In the genomic region with DNA sequence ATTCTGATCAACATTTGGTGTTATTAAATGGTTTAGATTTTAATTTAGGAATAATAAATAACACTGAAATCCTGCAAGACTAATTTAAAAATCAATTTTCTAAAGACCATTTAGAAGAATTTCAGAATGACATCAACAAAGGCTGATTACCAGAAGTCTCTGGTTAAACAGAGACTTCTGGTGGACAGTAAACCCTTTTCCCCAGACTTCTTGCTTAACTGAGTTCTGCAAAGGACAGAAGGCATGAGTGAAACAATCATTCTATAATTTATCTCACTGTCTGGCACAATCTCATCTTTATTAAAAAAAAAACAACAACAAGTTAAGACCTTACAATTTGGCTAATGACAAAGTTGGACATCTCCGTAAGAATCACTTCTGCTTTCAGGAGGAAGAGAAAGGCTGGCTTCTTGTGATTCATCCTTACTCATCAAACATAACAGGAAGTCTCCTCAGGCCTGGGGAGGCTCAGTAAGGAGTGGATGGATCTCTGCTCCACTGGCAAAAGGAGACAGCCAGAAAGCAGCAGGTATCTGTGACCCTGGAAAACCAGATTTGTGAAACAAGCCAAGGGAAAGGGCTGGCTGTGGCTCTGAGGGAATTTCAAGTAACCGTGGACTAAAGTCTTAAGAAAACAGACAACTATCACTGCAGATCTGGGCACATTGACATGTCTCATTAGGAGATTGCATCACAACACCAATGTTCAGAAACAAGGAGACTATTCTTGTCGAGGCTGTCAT, we compare ENCODE assay signal across 8 cellular contexts. TPM values are rescaled to one million over a fixed set of nuclear protein-coding genes. Genes with fewer than 3 reads are reported as not detected.
DNase-seq lines count a peak whose midpoint lies in the region; ATAC-seq, FAIRE-seq and TF ChIP-seq lines count a peak whose summit lies in the region.

No MANE protein-coding gene starts in this region.

- H3K9me3 ChIP-seq in AG04450 (ENCODE audit: control insufficient read depth, insufficient read depth, low read length): no peaks in the 10 kb centered on the region
- no peaks in the 10 kb centered on the region for H3K9me3 ChIP-seq in colonic mucosa
- no peaks in the 10 kb centered on the region for H3K9me3 ChIP-seq in mucosa of descending colon

- TF ChIP-seq CTCF in AG04450 (IDR thresholded peaks at IDR 0.05; ENCODE audit: low read depth, low read length) (no peak), colonic mucosa (IDR thresholded peaks at IDR 0.05) (no peak), mucosa of descending colon (IDR thresholded peaks at IDR 0.05) (no peak)

- POLR2A ChIA-PET in AG04450 (lab: Yijun Ruan, JAX): no interaction called here

- H3K36me3 ChIP-seq in colonic mucosa (no peaks in the 10 kb centered on the region), mucosa of descending colon (ENCODE audit: low read depth) (no peaks in the 10 kb centered on the region)

- DNase-seq in AG04450 (ENCODE audit: low read depth, low spot score): peak; percentile 55
- peak; percentile 94 for DNase-seq in SKM-1 treated with dmso at 0.1 percent for 144 hours (lab: John Stamatoyannopoulos, UW; ENCODE audit: unreplicated experiment)
- DNase-seq in colonic mucosa: no peak
- DNase-seq in mucosa of descending colon: peak in 1 of 3 donors; percentile 45
- DNase-seq in urothelium cell line (ENCODE audit: low spot score): peak; percentile 76
- no peak for DNase-seq in posterior cingulate gyrus

- no peak overlapping the region for H3K9ac ChIP-seq in colonic mucosa (ENCODE audit: low read depth in 2 of 2, low read length in 2 of 2)

- H3K4me1 ChIP-seq in colonic mucosa (no peaks in the 10 kb centered on the region), mucosa of descending colon (ENCODE audit: low read depth) (peaks cover 3% of the 10 kb centered on the region)

- H3K27ac ChIP-seq in AG04450 (ENCODE audit: low read depth, low read length): peak overlapping the region; percentile 94
- peak overlapping the region; percentile 59 for H3K27ac ChIP-seq in colonic mucosa

- no peaks in the 10 kb centered on the region for H3K27me3 ChIP-seq in AG04450 (ENCODE audit: control insufficient read depth, insufficient read depth, low read length)
- no peaks in the 10 kb centered on the region for H3K27me3 ChIP-seq in colonic mucosa

- H3K4me3 ChIP-seq in AG04450 (ENCODE audit: low read depth, low read length): peak overlapping the region; percentile 20
- H3K4me3 ChIP-seq in colonic mucosa: no peak overlapping the region
- no peak overlapping the region for H3K4me3 ChIP-seq in mucosa of descending colon

- CTCF ChIA-PET in AG04450 (lab: Charles Lee): interaction anchor here (0.6 to 4.1 kb wide), 3 partner anchors 19 to 97 kb away, joined by 3 to 49 read pairs (median 3); no protein-coding TSS in a partner anchor

- FAIRE-seq in urothelium cell line (lab: Jason Lieb, UNC): peak; percentile 91

- ATAC-seq in GM19023 (IDR thresholded peaks at IDR 0.05; ENCODE audit: unreplicated experiment) (peak; percentile 43), HG03354 (IDR thresholded peaks at IDR 0.05; ENCODE audit: poor library complexity, severe bottlenecking, unreplicated experiment) (peak; percentile 65), mucosa of descending colon (peak; percentile 88)

- intact Hi-C loops in colonic mucosa (cut with DNase I): loop anchor here (5.0 kb wide), 1 partner anchor 100 kb away; no protein-coding TSS in a partner anchor
- intact Hi-C loops in mucosa of descending colon (cut with DNase I, micrococcal nuclease): loop anchor here in 1 of 2 donors (5.0 kb wide), 1 partner anchor 100 kb away; no protein-coding TSS in a partner anchor
- intact Hi-C loops in posterior cingulate gyrus (cut with DNase I): loop anchor here (5.0 kb wide), 1 partner anchor 100 kb away; no protein-coding TSS in a partner anchor

RNA-seq across cellular contexts. Expression of gene TLR6, which starts 0.9 kb away (rescaled TPM):
- 2.8 and 3.7 TPM in 2 replicates for polyA plus RNA-seq in AG04450 (2011; rRNA removed)
- 3.4 and 5.4 TPM in 2 replicates for polyA minus RNA-seq in AG04450 (2011; rRNA and poly(A)+ RNA removed)
- 1 to 10 TPM in 1 of 2 donors, under 1 TPM in 1; 0.44 to 2.2 TPM for total RNA-seq in colonic mucosa
- total RNA-seq in mucosa of descending colon: 1 to 10 TPM; 1.3 to 3.6 (median 2.3) TPM

RNA-seq across cellular contexts. Expression of gene FAM114A1, which starts 10.1 kb away (rescaled TPM):
- polyA plus RNA-seq in AG04450 (2011; rRNA removed): 258 and 303 TPM in 2 replicates
- polyA minus RNA-seq in AG04450 (2011; rRNA and poly(A)+ RNA removed): 487 and 548 TPM in 2 replicates
- total RNA-seq in colonic mucosa: 10 to 100 TPM; 76.3 to 88.3 TPM
- 10 to 100 TPM; 59.1 to 94.7 (median 62.5) TPM for total RNA-seq in mucosa of descending colon

RNA-seq across cellular contexts. Expression of gene TLR1, which starts 52.9 kb away (rescaled TPM):
- 0.88 and 0.93 TPM in 2 replicates for polyA plus RNA-seq in AG04450 (2011; rRNA removed)
- polyA minus RNA-seq in AG04450 (2011; rRNA and poly(A)+ RNA removed): 0.46 and 0.65 TPM in 2 replicates
- total RNA-seq in colonic mucosa (1 to 10 TPM; 1.2 to 4.7 TPM), mucosa of descending colon (1 to 10 TPM; 7.3 to 9.3 (median 7.7) TPM)

Comparison
In these comparisons a context has a peak if more than half of its experiments do, and no peak if none do; other contexts are left out.
1. DNase-seq: peak in AG04450 (single experiment), SKM-1 treated with dmso at 0.1 percent for 144 hours (single experiment) and urothelium cell line (single experiment); none in colonic mucosa (single experiment) and posterior cingulate gyrus (0 of 10).
2. Peak in every context shown above with its lines, with median percentiles within 50 percentile points of each other: ATAC-seq.